ENCODE assay signal across 27 cellular contexts in genomic region chr4:6541789-6542188, GRCh38.
"Had no signal": no experiment of that assay in that cellular context is flagged by ENCODE, and none has a peak within 500 bp of the region (broad histone marks: within the 10 kb centered on the region; RNA-seq: fewer than 3 reads in every experiment).

No MANE protein-coding gene starts in this region.

- H3K27me3 ChIP-seq: foreskin keratinocyte, ovary, vagina had no signal

- H3K4me1 ChIP-seq: breast epithelium, esophagus muscularis mucosa, foreskin keratinocyte, left ventricle myocardium inferior, sigmoid colon, vagina had no signal

- H3K36me3 ChIP-seq: breast epithelium, esophagus muscularis mucosa, left ventricle myocardium inferior, neutrophil, ovary, sigmoid colon, vagina had no signal

- DNase-seq: activated CD4-positive, alpha-beta T cell treated with anti-CD3 and anti-CD28 coated beads for 36 hours; activated CD4-positive, CD25-positive, alpha-beta regulatory T cell; activated CD8-positive, alpha-beta memory T cell treated with anti-CD3 and anti-CD28 coated beads, Interleukin-2, amount 10 ng/mL, durations not matched to agents 7 days and 5 days; activated CD8-positive, alpha-beta T cell treated with anti-CD3 and anti-CD28 coated beads, Interleukin-2, amount 10 ng/mL, durations not matched to agents 7 days and 5 days; activated naive CD4-positive, alpha-beta T cell; activated T-cell treated with anti-CD3 and anti-CD28 coated beads, Interleukin-2, amount 50 U/mL, for 72 hours; effector CD4-positive, alpha-beta T cell; kidney glomerular epithelial cell; left ventricle myocardium inferior; naive B cell; nephron progenitor cell; ovary; sigmoid colon; small intestine; stimulated activated CD4-positive, alpha-beta T cell treated with anti-CD3 and anti-CD28 coated beads, Interleukin-1b, Interleukin-23, amount 100 ng/mL, for 48 hours; stimulated activated CD4-positive, alpha-beta T cell treated with anti-CD3 and anti-CD28 coated beads, Interleukin-4, amount 100 ng/mL, for 4 hours; stimulated activated CD8-positive, alpha-beta memory T cell treated with anti-CD3 and anti-CD28 coated beads, Interleukin-4, amount 100 ng/mL, for 48 hours; stimulated activated naive CD8-positive, alpha-beta T cell treated with anti-CD3 and anti-CD28 coated beads, Interleukin-15, amount 100 ng/mL, for 72 hours; substantia nigra had no signal

- H3K9me3 ChIP-seq: neutrophil, ovary had no signal

- H3K4me3 ChIP-seq: breast epithelium, esophagus muscularis mucosa, left ventricle myocardium inferior, lung, ovary, sigmoid colon, vagina had no signal

- ATAC-seq: activated CD4-positive, alpha-beta T cell treated with anti-CD3 and anti-CD28 coated beads for 36 hours; activated CD8-positive, alpha-beta memory T cell treated with anti-CD3 and anti-CD28 coated beads, Interleukin-2, amount 10 ng/mL, durations not matched to agents 7 days and 5 days; activated CD8-positive, alpha-beta T cell treated with anti-CD3 and anti-CD28 coated beads, Interleukin-2, amount 10 ng/mL, durations not matched to agents 7 days and 5 days; activated naive CD4-positive, alpha-beta T cell treated with anti-CD3 and anti-CD28 coated beads, Interleukin-2, amount 50 U/mL, for 72 hours; activated T-cell treated with anti-CD3 and anti-CD28 coated beads, Interleukin-2, amount 50 U/mL, for 72 hours; foreskin keratinocyte; stimulated activated memory B cell treated with anti-CD40 and anti-IgM and Interleukin-4, amounts not matched to agents 10 μg/mL and 1 μg/mL and 100 μg/mL, for 72 hours; stimulated activated naive CD8-positive, alpha-beta T cell treated with anti-CD3 and anti-CD28 coated beads, Interleukin-15, amount 100 ng/mL, for 72 hours had no signal

- H3K27ac ChIP-seq: breast epithelium, esophagus muscularis mucosa, foreskin keratinocyte, left ventricle myocardium inferior, neutrophil, ovary, sigmoid colon, vagina had no signal
